ENCODE assay signal across 25 cellular contexts in genomic region chr1:219801433-219801832, GRCh38.
"Had no signal": no experiment of that assay in that cellular context is flagged by ENCODE, and none has a peak within 500 bp of the region (broad histone marks: within the 10 kb centered on the region; RNA-seq: fewer than 3 reads in every experiment).

No MANE protein-coding gene starts in this region.

- H3K27ac Mint-ChIP-seq: immature natural killer cell; naive thymus-derived CD4-positive, alpha-beta T cell; nephron; neural progenitor cell; progenitor cell of endocrine pancreas; stimulated activated naive B cell treated with anti-CD40 and anti-IgM and Interleukin-4, amounts not matched to agents 10 μg/mL and 1 μg/mL and 100 μg/mL, for 72 hours had no signal

- H3K27me3 Mint-ChIP-seq: progenitor cell of endocrine pancreas had no signal

- H3K36me3 Mint-ChIP-seq: immature natural killer cell; naive thymus-derived CD4-positive, alpha-beta T cell; neural progenitor cell; stimulated activated naive B cell treated with anti-CD40 and anti-IgM and Interleukin-4, amounts not matched to agents 10 μg/mL and 1 μg/mL and 100 μg/mL, for 72 hours had no signal

- DNase-seq: hypothalamus; immature natural killer cell; kidney; left colon; left ventricle myocardium inferior; midbrain; mucosa of descending colon; naive thymus-derived CD4-positive, alpha-beta T cell; occipital lobe; right cardiac atrium; stimulated activated CD4-positive, alpha-beta T cell treated with anti-CD3 and anti-CD28 coated beads, Interleukin-12 subunit alpha, Interleukin-12 subunit beta, amount 100 ng/mL, for 4 hours; stimulated activated CD4-positive, alpha-beta T cell treated with anti-CD3 and anti-CD28 coated beads, Interleukin-15, amount 100 ng/mL, for 24 hours; stimulated activated CD4-positive, alpha-beta T cell treated with anti-CD3 and anti-CD28 coated beads, Interleukin-2, amount 100 ng/mL, for 24 hours; stimulated activated CD4-positive, alpha-beta T cell treated with anti-CD3 and anti-CD28 coated beads, Interleukin-4, amount 100 ng/mL, for 1 hour; stimulated activated naive B cell treated with anti-CD40 and anti-IgM and Interleukin-4, amounts not matched to agents 10 μg/mL and 1 μg/mL and 100 μg/mL, for 72 hours; stimulated activated naive CD8-positive, alpha-beta T cell treated with anti-CD3 and anti-CD28 coated beads, Interleukin-15, Interleukin-2, amounts not matched to agents 100 U/mL and 50 U/mL, for 24 hours; stomach; testis; thyroid gland; transverse colon; upper lobe of left lung had no signal

- H3K4me3 Mint-ChIP-seq: immature natural killer cell; naive thymus-derived CD4-positive, alpha-beta T cell; nephron; neural progenitor cell; stimulated activated naive B cell treated with anti-CD40 and anti-IgM and Interleukin-4, amounts not matched to agents 10 μg/mL and 1 μg/mL and 100 μg/mL, for 72 hours had no signal

- ATAC-seq: left colon; mucosa of descending colon; naive thymus-derived CD4-positive, alpha-beta T cell; right cardiac atrium; sciatic nerve; stimulated activated naive B cell treated with anti-CD40 and anti-IgM and Interleukin-4, amounts not matched to agents 10 μg/mL and 1 μg/mL and 100 μg/mL, for 72 hours; stimulated activated naive CD8-positive, alpha-beta T cell treated with anti-CD3 and anti-CD28 coated beads, Interleukin-15, Interleukin-2, amounts not matched to agents 100 U/mL and 50 U/mL, for 24 hours had no signal

- H3K4me1 Mint-ChIP-seq: immature natural killer cell; naive thymus-derived CD4-positive, alpha-beta T cell had no signal
